1 cellular context compared by ENCODE assay signal in the genomic region with DNA sequence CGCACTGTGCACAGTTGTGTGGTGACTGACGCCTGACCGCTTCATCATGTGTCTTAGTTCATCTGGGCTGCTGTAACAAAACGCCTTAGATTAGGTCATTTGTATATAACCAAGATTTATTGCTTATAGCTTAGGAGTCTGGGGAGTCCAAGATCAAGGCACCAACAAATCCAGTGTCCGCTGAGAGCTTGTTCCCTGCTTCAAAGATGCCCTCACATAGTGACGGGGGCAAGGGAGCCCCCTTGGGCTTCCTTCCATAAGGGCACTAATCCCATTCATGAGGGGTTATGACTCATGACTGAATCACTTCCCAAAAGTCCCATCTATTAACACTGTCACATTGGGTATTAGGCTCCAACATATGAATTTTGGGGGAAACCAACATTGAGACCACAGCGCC.
TF ChIP-seq lines count a peak whose summit lies in the region.

No MANE protein-coding gene starts in this region.

TF ChIP-seq in HepG2, 621 proteins besides CTCF, POLR2A, EP300 and RAD21 (continued from another document):
- TF ChIP-seq, protein P1, sequence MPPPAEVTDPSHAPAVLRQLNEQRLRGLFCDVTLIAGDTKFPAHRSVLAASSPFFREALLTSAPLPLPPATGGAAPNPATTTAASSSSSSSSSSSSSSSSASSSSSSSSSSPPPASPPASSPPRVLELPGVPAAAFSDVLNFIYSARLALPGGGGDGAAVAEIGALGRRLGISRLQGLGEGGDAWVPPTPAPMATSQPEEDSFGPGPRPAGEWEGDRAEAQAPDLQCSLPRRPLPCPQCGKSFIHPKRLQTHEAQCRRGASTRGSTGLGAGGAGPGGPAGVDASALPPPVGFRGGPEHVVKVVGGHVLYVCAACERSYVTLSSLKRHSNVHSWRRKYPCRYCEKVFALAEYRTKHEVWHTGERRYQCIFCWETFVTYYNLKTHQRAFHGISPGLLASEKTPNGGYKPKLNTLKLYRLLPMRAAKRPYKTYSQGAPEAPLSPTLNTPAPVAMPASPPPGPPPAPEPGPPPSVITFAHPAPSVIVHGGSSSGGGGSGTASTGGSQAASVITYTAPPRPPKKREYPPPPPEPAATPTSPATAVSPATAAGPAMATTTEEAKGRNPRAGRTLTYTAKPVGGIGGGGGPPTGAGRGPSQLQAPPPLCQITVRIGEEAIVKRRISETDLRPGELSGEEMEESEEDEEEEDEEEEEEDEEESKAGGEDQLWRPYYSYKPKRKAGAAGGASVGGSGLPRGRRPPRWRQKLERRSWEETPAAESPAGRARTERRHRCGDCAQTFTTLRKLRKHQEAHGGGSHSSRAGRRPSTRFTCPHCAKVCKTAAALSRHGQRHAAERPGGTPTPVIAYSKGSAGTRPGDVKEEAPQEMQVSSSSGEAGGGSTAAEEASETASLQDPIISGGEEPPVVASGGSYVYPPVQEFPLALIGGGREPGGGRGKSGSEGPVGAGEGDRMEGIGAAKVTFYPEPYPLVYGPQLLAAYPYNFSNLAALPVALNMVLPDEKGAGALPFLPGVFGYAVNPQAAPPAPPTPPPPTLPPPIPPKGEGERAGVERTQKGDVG (CRISPR knock-in tag; IDR thresholded peaks at IDR 0.05; ENCODE audit: borderline replicate concordance): no peak
- TF ChIP-seq, protein P2, sequence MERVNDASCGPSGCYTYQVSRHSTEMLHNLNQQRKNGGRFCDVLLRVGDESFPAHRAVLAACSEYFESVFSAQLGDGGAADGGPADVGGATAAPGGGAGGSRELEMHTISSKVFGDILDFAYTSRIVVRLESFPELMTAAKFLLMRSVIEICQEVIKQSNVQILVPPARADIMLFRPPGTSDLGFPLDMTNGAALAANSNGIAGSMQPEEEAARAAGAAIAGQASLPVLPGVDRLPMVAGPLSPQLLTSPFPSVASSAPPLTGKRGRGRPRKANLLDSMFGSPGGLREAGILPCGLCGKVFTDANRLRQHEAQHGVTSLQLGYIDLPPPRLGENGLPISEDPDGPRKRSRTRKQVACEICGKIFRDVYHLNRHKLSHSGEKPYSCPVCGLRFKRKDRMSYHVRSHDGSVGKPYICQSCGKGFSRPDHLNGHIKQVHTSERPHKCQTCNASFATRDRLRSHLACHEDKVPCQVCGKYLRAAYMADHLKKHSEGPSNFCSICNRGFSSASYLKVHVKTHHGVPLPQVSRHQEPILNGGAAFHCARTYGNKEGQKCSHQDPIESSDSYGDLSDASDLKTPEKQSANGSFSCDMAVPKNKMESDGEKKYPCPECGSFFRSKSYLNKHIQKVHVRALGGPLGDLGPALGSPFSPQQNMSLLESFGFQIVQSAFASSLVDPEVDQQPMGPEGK (CRISPR knock-in tag; IDR thresholded peaks at IDR 0.05): 0 out of 2 replicates have a peak, but pooled peaks have one; percentile 9
- TF ChIP-seq TGIF2 (CRISPR knock-in tag; IDR thresholded peaks at IDR 0.05): 0 out of 2 replicates have a peak, but pooled peaks have one; percentile 23
